8 cellular contexts compared by ENCODE assay signal in the genomic region with DNA sequence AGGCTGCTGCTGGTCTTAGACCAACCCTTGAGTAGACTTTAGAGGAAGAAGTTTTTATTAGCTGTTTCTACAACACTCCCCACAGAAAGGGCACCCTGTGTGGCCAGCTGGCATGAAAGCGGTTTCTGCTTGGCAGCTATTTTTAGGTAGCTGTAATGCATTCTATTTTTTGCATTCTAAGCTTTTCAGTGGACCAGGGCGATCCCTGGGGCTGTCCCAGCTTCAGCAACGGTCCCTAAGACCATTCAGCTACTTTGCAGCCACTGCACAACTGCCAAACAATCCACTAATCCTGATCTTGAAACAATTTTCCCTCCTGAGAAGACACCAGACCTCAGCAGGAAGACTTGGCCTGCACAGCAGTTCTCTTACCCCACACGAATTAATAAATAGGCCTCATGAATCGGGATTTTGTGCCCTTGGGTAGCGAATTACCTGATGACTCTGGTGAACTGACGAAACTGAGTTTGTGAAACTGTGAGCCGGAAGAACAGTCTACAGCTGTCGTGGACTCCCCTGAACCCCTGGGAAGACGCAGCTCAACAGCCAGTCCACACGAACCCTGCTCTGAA. TPM values are rescaled to one million over a fixed set of nuclear protein-coding genes. Genes with fewer than 3 reads are reported as not detected.
DNase-seq lines count a peak whose midpoint lies in the region; ATAC-seq and TF ChIP-seq lines count a peak whose summit lies in the region.

No MANE protein-coding gene starts in this region.

- no peak overlapping the region for H3K4me2 ChIP-seq in neuronal stem cell (ENCODE audit: insufficient read depth, low read length, poor library complexity, severe bottlenecking)

- H3K4me1 ChIP-seq in adipocyte (ENCODE audit: control insufficient read depth, insufficient read depth, low read length) = peaks cover 17% of the 10 kb centered on the region
- H3K4me1 ChIP-seq in neuronal stem cell (ENCODE audit: control insufficient read depth in 2 of 2, insufficient read depth in 1 of 2, low read depth in 1 of 2, low read length in 2 of 2) = no peaks in the 10 kb centered on the region

- no peak overlapping the region for H3K27ac Mint-ChIP-seq in activated CD8-positive, alpha-beta T cell treated with anti-CD3 and anti-CD28 coated beads for 36 hours

- H3K4me3 ChIP-seq in adipocyte (ENCODE audit: low read length) = no peak overlapping the region
- H3K4me3 ChIP-seq in neuronal stem cell (ENCODE audit: low read length in 2 of 2) = no peak overlapping the region

- H3K27me3 ChIP-seq in adipocyte (replicated peaks; ENCODE audit: control insufficient read depth, insufficient read depth, low read length) (peaks cover 5% of the 10 kb centered on the region), neuronal stem cell (ENCODE audit: control insufficient read depth in 3 of 3, insufficient read depth in 3 of 3, low read depth in 1 of 3, low read length in 3 of 3) (peaks cover 0 to 20% (median 0%) of the 10 kb centered on the region in 3 experiments)

- no peak overlapping the region for H2BK12ac ChIP-seq in neuronal stem cell (ENCODE audit: low read length)

- H2BK15ac ChIP-seq in neuronal stem cell (ENCODE audit: low read length) = no peak overlapping the region

- intact Hi-C loops in activated CD8-positive, alpha-beta T cell treated with anti-CD3 and anti-CD28 coated beads for 36 hours (cut with micrococcal nuclease) = no loop called here

- no peak overlapping the region for H3K9ac ChIP-seq in adipocyte (ENCODE audit: low read length)
- H3K9ac ChIP-seq in neuronal stem cell (ENCODE audit: low read depth, low read length, poor library complexity) = no peak overlapping the region

- H3K79me1 ChIP-seq in neuronal stem cell (ENCODE audit: low read depth, low read length) = no peaks in the 10 kb centered on the region

- TF ChIP-seq CTCF in activated CD8-positive, alpha-beta T cell treated with anti-CD3 and anti-CD28 coated beads for 36 hours (IDR thresholded peaks at IDR 0.05) = no peak

- POLR2A ChIA-PET in activated CD8-positive, alpha-beta T cell treated with anti-CD3 and anti-CD28 coated beads for 36 hours (lab: Charles Lee) = interaction anchor here (0.8 to 1.0 kb wide), 2 partner anchors 14 to 24 kb away, joined by 3 read pairs; no protein-coding TSS in a partner anchor

- no peak overlapping the region for H3K27ac ChIP-seq in neuronal stem cell (replicated peaks; ENCODE audit: low read length)

- ATAC-seq in GM19351 (IDR thresholded peaks at IDR 0.05; ENCODE audit: unreplicated experiment) (peak; percentile 86), HG03066 (IDR thresholded peaks at IDR 0.05; ENCODE audit: low read depth, unreplicated experiment) (peak; percentile 89)
- ATAC-seq in activated CD8-positive, alpha-beta T cell treated with anti-CD3 and anti-CD28 coated beads for 36 hours = no peak

- no peak overlapping the region for H4K8ac ChIP-seq in neuronal stem cell (ENCODE audit: low read depth, low read length)

- CTCF ChIA-PET in activated CD8-positive, alpha-beta T cell treated with anti-CD3 and anti-CD28 coated beads for 36 hours (lab: Charles Lee) = interaction anchor here (1.1 kb wide), 1 partner anchor 23 kb away, joined by 3 read pairs; no protein-coding TSS in a partner anchor

- no peak overlapping the region for H2BK5ac ChIP-seq in neuronal stem cell (ENCODE audit: low read length)

- H3K18ac ChIP-seq in neuronal stem cell (ENCODE audit: low read length) = peak overlapping the region; percentile 31

- no peak overlapping the region for H2BK120ac ChIP-seq in neuronal stem cell (ENCODE audit: low read depth, low read length)

- H3K4ac ChIP-seq in neuronal stem cell (ENCODE audit: low read length) = no peak overlapping the region

- H3K9me3 Mint-ChIP-seq in activated CD8-positive, alpha-beta T cell treated with anti-CD3 and anti-CD28 coated beads for 36 hours = no peaks in the 10 kb centered on the region

- H3K9me3 ChIP-seq in adipocyte (ENCODE audit: control insufficient read depth, low read length) = no peaks in the 10 kb centered on the region
- no peaks in the 10 kb centered on the region for H3K9me3 ChIP-seq in neuronal stem cell (replicated peaks in 1 of 2; ENCODE audit: control insufficient read depth in 2 of 2, insufficient read depth in 1 of 2, low read depth in 1 of 2, low read length in 2 of 2)

- no peaks in the 10 kb centered on the region for H3K36me3 ChIP-seq in adipocyte (ENCODE audit: control insufficient read depth, insufficient read depth, low read length, severe bottlenecking)
- H3K36me3 ChIP-seq in neuronal stem cell (replicated peaks in 1 of 2; ENCODE audit: control insufficient read depth in 2 of 2, insufficient read depth in 2 of 2, low read length in 2 of 2) = no peaks in the 10 kb centered on the region

- H3K23ac ChIP-seq in neuronal stem cell (ENCODE audit: low read depth, low read length, poor library complexity) = no peak overlapping the region

- H3K4me1 Mint-ChIP-seq in activated CD8-positive, alpha-beta T cell treated with anti-CD3 and anti-CD28 coated beads for 36 hours (ENCODE audit: low read depth) = peaks cover 10% of the 10 kb centered on the region

- peak overlapping the region; percentile 29 for H2AFZ ChIP-seq in neuronal stem cell (ENCODE audit: low read length)

- DNase-seq in adipocyte (ENCODE audit: low read depth) (peak; percentile 16), neuronal stem cell (ENCODE audit: low spot score) (no peak), RKO (ENCODE audit: low spot score) (no peak), CD1c-positive myeloid dendritic cell (ENCODE audit: extremely low spot score) (no peak)
- no peak for DNase-seq in activated CD8-positive, alpha-beta T cell treated with anti-CD3 and anti-CD28 coated beads for 36 hours
- DNase-seq in stimulated activated naive CD4-positive, alpha-beta T cell (lab: John Stamatoyannopoulos, UW) = no peak

- WGBS in neuronal stem cell (ENCODE audit: extremely low coverage in 2 of 2, insufficient read length in 2 of 2, insufficient replicate concordance in 1 of 2), 2 donors = no CpG with 5 or more reads among the region's 11 CpGs

- no peak overlapping the region for H3K4me3 Mint-ChIP-seq in activated CD8-positive, alpha-beta T cell treated with anti-CD3 and anti-CD28 coated beads for 36 hours

- no peak overlapping the region for H4K91ac ChIP-seq in neuronal stem cell (ENCODE audit: low read depth, low read length, poor library complexity)

- H2AK5ac ChIP-seq in neuronal stem cell (ENCODE audit: low read depth, low read length) = no peak overlapping the region

- H3K14ac ChIP-seq in neuronal stem cell (ENCODE audit: low read length) = no peak overlapping the region

- H3K27me3 Mint-ChIP-seq in activated CD8-positive, alpha-beta T cell treated with anti-CD3 and anti-CD28 coated beads for 36 hours = no peaks in the 10 kb centered on the region

- no peaks in the 10 kb centered on the region for H3K36me3 Mint-ChIP-seq in activated CD8-positive, alpha-beta T cell treated with anti-CD3 and anti-CD28 coated beads for 36 hours (ENCODE audit: low read depth)

RNA-seq across cellular contexts. Expression of gene TFRC, which starts 14.6 kb away (rescaled TPM):
- polyA plus RNA-seq in neuronal stem cell (2013, experiment 1 of 2) = 33.8 TPM
- polyA plus RNA-seq in neuronal stem cell (2013, experiment 2 of 2) = 33.9 TPM
- 100 to 1,000 TPM; 521 to 524 TPM for total RNA-seq in activated CD8-positive, alpha-beta T cell treated with anti-CD3 and anti-CD28 coated beads for 36 hours
